ENCODE assay signal across 20 cellular contexts in the genomic region with DNA sequence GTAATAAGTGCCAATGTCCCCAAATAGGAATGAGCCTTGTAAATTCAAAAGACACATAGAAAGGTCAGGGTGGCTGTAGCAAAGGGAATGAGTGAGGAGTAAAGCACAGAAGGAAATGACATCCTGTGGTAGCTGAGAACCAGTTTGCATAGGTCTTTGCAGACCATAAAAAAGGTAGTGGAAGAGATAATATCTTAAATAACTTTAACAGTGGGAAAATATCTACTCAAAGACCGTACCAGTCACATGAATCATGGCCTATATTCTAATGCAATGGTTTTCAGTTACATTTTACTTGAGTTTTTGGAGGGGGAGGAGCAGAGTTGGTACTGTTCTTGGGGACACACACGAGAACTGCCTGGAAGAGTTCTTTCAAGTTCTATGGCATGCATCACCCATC.
"Had no signal": no experiment of that assay in that cellular context is flagged by ENCODE, and none has a peak within 500 bp of the region (broad histone marks: within the 10 kb centered on the region; RNA-seq: fewer than 3 reads in every experiment).

No MANE protein-coding gene starts in this region.

- H3K4me3 ChIP-seq: SJCRH30 had no signal

- ATAC-seq: HepG2 had no signal

- H3K27ac ChIP-seq: RWPE1, SJCRH30 had no signal

- H3K36me3 ChIP-seq: SJCRH30 had no signal

- H3K4me1 ChIP-seq: SJCRH30 had no signal

- DNase-seq: IMR-90, Karpas-422, KG1, MM.1S, NCI-H1092 treated with DMSO at 0.1 percent for 48 hours, NCI-H1436, NCI-H187, NCI-H2029, NCI-H2081 treated with DMSO at 0.1 percent for 48 hours, NCI-H2171, NCI-H226, NCI-H446, NCI-H510A, NCI-H524 treated with DMSO at 0.1 percent for 48 hours, NCI-H69, NCI-H774, SHP77 treated with DMSO at 0.1 percent for 48 hours, SJCRH30 had no signal

- H3K9me3 ChIP-seq: SJCRH30 had no signal

- H3K27me3 ChIP-seq: SJCRH30 had no signal
